ENCODE assay signal across 8 cellular contexts in the genomic region with DNA sequence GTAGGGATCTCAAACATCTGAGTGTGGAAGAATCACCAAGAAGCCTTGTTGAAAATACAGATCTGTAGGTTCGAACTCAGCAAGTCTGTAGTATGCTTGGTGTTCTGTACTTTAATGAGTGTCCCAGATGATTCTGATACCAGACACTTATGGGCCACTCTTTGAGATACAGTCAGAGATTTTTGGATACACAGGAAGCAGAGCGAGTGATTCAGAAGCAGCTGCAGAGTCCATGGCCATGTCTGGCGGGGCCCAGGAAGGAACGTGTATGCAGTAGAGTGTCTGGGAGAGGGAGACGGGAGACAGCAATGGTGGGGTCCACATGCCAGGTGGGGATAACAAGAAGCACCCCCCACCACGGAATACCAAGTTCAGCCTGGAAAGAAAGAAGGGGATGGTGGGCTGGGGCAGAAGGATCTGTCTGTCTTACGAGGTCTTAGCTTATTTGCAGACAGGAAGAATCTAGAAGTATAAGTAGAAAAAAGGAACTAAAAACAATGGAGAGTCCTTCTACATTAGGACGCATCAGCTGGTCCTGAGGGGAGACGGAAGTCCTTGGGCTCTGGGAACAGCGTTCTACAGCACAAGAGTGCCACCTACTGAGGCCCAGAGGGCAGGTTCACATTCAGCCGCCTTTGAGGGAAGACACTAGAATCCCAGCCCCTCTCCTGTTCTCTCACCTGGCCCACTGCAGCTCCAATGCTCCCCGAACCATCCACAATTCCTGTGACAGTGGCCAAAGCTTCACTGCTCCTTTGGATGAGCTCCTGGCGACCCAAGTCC. TPM values are rescaled to one million over a fixed set of nuclear protein-coding genes. Genes with fewer than 3 reads are reported as not detected.
DNase-seq lines count a peak whose midpoint lies in the region; ATAC-seq, FAIRE-seq and TF ChIP-seq lines count a peak whose summit lies in the region.

No MANE protein-coding gene starts in this region.

- no peaks in the 10 kb centered on the region for H3K9me3 ChIP-seq in right atrium auricular region
- H3K9me3 ChIP-seq in NT2/D1 (ENCODE audit: insufficient read depth, low read length): peaks cover 6% of the 10 kb centered on the region; the same call in 1 of the 2 replicates
- no peaks in the 10 kb centered on the region for H3K9me3 ChIP-seq in MG63

- H3K4me3 ChIP-seq in right atrium auricular region: no peak overlapping the region
- no peak overlapping the region for H3K4me3 ChIP-seq in NT2/D1 (ENCODE audit: insufficient read length, low read depth)
- H3K4me3 ChIP-seq in dorsolateral prefrontal cortex: no peak overlapping the region
- H3K4me3 ChIP-seq in MG63: no peak overlapping the region

- DNase-seq in Right ventricle myocardium superior (peak; percentile 56), right atrium auricular region (ENCODE audit: low spot score) (no peak), NT2/D1 (ENCODE audit: low read depth, low spot score) (peak; percentile 39), dorsolateral prefrontal cortex (peak in 9 of 10 donors; percentile 38 to 66 (median 59)), myocyte (ENCODE audit: low read depth) (peak; percentile 45), MG63 (no peak), HTR-8/SVneo (ENCODE audit: insufficient read length, low spot score) (no peak), RPMI8226 (no peak)

- H3K36me3 ChIP-seq in right atrium auricular region (peaks cover 31% of the 10 kb centered on the region), NT2/D1 (ENCODE audit: insufficient read depth, insufficient read length, low read length) (peaks cover 58% of the 10 kb centered on the region), MG63 (no peaks in the 10 kb centered on the region)

- TF ChIP-seq CTCF in right atrium auricular region (IDR thresholded peaks at IDR 0.05) (peak in 1 of 2 donors; percentile 64), dorsolateral prefrontal cortex (IDR thresholded peaks at IDR 0.05 in 54 of 56, conservative IDR thresholded peaks at IDR 0.05 in 2 of 56; ENCODE audit: low read depth in 1 of 56, partially characterized antibody in 56 of 56) (peak; percentile 25 to 75 (median 63))

- no peak overlapping the region for H3K9ac ChIP-seq in NT2/D1 (ENCODE audit: insufficient read length, low read depth)

- H3K27me3 ChIP-seq in right atrium auricular region: no peaks in the 10 kb centered on the region
- no peaks in the 10 kb centered on the region for H3K27me3 ChIP-seq in NT2/D1 (ENCODE audit: insufficient read depth, insufficient read length)
- H3K27me3 ChIP-seq in dorsolateral prefrontal cortex: no peaks in the 10 kb centered on the region
- no peaks in the 10 kb centered on the region for H3K27me3 ChIP-seq in MG63

- intact Hi-C loops in Right ventricle myocardium superior (cut with DNase I) (no loop called here), dorsolateral prefrontal cortex (cut with DNase I) (loop anchor here in 1 of 2 donors (5.0 to 10.0 kb wide), 2 partner anchors 336 to 718 kb away; no protein-coding TSS in a partner anchor)

- ATAC-seq in Right ventricle myocardium superior (ENCODE audit: poor library complexity): peak; percentile 83

- H3K4me1 ChIP-seq in right atrium auricular region (no peaks in the 10 kb centered on the region), NT2/D1 (ENCODE audit: insufficient read depth, insufficient read length) (no peaks in the 10 kb centered on the region)

- FAIRE-seq in HTR-8/SVneo (lab: Jason Lieb, UNC): no peak

- H3K27ac ChIP-seq in right atrium auricular region: no peak overlapping the region
- peak overlapping the region in 3 of 59 donors; percentile 12 to 31 (median 22) for H3K27ac ChIP-seq in dorsolateral prefrontal cortex

RNA-seq across cellular contexts. Expression of a gene that starts 55.4 kb away (rescaled TPM):
- total RNA-seq in Right ventricle myocardium superior: 9.5 TPM
- 10 to 100 TPM; 20.1 to 26.6 TPM for total RNA-seq in right atrium auricular region
- 10 to 100 TPM; 27.2 to 72.2 (median 47.1) TPM for total RNA-seq in dorsolateral prefrontal cortex
- total RNA-seq in myocyte: 36.0 and 40.3 TPM in 2 replicates
- polyA plus RNA-seq in myocyte (2012): 24.5 TPM
- 14.7 and 32.2 TPM in 2 replicates for total RNA-seq in MG63 (2014; rRNA removed; shearing (Covaris generic); ENCODE audit: low replicate concordance)

Comparison
In these comparisons a context has a peak if more than half of its experiments do, and no peak if none do; other contexts are left out.
1. DNase-seq: peak in Right ventricle myocardium superior (single experiment), NT2/D1 (single experiment), dorsolateral prefrontal cortex (9 of 10) and myocyte (single experiment); none in right atrium auricular region (single experiment), MG63 (single experiment), HTR-8/SVneo (single experiment) and RPMI8226 (single experiment).